ENCODE assay signal across 8 cellular contexts in genomic region chr10:95440756-95441546, GRCh38.
DNase-seq lines count a peak whose midpoint lies in the region; ATAC-seq and TF ChIP-seq lines count a peak whose summit lies in the region.
"Had no signal": no experiment of that assay in that cellular context is flagged by ENCODE, and none has a peak within 500 bp of the region (broad histone marks: within the 10 kb centered on the region; RNA-seq: fewer than 3 reads in every experiment).

No MANE protein-coding gene starts in this region.

- no peak for TF ChIP-seq POLR2A in suprapubic skin (IDR thresholded peaks at IDR 0.05)

- no peak for TF ChIP-seq EP300 in suprapubic skin (IDR thresholded peaks at IDR 0.05)

- no peak overlapping the region for H3K4me3 Mint-ChIP-seq in naive thymus-derived CD4-positive, alpha-beta T cell

- H3K4me1 Mint-ChIP-seq in naive thymus-derived CD4-positive, alpha-beta T cell: peaks cover 0 to 7% (median 0%) of the 10 kb centered on the region in 7 donors

- H3K36me3 ChIP-seq in naive thymus-derived CD4-positive, alpha-beta T cell (ENCODE audit: control insufficient read depth in 2 of 3, insufficient read depth in 3 of 3, low read length in 3 of 3): no peaks in the 10 kb centered on the region
- peaks cover 7% of the 10 kb centered on the region for H3K36me3 ChIP-seq in suprapubic skin

- TF ChIP-seq CTCF in suprapubic skin (IDR thresholded peaks at IDR 0.05): no peak

- no peaks in the 10 kb centered on the region for H3K9me3 Mint-ChIP-seq in naive thymus-derived CD4-positive, alpha-beta T cell

- POLR2A ChIA-PET in naive thymus-derived CD4-positive, alpha-beta T cell (lab: Charles Lee): no interaction called here

- no peaks in the 10 kb centered on the region for H3K4me1 ChIP-seq in naive thymus-derived CD4-positive, alpha-beta T cell (ENCODE audit: control insufficient read depth in 2 of 2, insufficient read depth in 2 of 2, low read length in 2 of 2)
- peaks cover 11% of the 10 kb centered on the region for H3K4me1 ChIP-seq in suprapubic skin

- H3K4me3 ChIP-seq in naive thymus-derived CD4-positive, alpha-beta T cell (ENCODE audit: low read length): no peak overlapping the region
- H3K4me3 ChIP-seq in suprapubic skin: no peak overlapping the region

- ATAC-seq in GM19035 (IDR thresholded peaks at IDR 0.05; ENCODE audit: unreplicated experiment) (peak; percentile 90), HG02588 (IDR thresholded peaks at IDR 0.05; ENCODE audit: unreplicated experiment) (peak; percentile 77)
- peak; percentile 41 for ATAC-seq in naive thymus-derived CD4-positive, alpha-beta T cell
- ATAC-seq: Panc1 had no signal

- H3K27ac ChIP-seq in naive thymus-derived CD4-positive, alpha-beta T cell (ENCODE audit: low read depth, low read length): no peak overlapping the region
- no peak overlapping the region for H3K27ac ChIP-seq in suprapubic skin

- peak; percentile 12 for DNase-seq in NCI-H1694 treated with DMSO at 0.1 percent for 48 hours (lab: John Stamatoyannopoulos, UW)
- DNase-seq in naive thymus-derived CD4-positive, alpha-beta T cell: no peak
- DNase-seq in MV-4-11 (lab: John Stamatoyannopoulos, UW): no peak
- no peak for DNase-seq in effector CD8-positive, alpha-beta T cell (lab: John Stamatoyannopoulos, UW)
- no peak for DNase-seq in suprapubic skin (ENCODE audit: low spot score in 2 of 2)

- no peaks in the 10 kb centered on the region for H3K36me3 Mint-ChIP-seq in naive thymus-derived CD4-positive, alpha-beta T cell

- H3K27me3 Mint-ChIP-seq in naive thymus-derived CD4-positive, alpha-beta T cell: peaks cover 0 to 40% (median 5%) of the 10 kb centered on the region in 5 donors

- no peaks in the 10 kb centered on the region for H3K9me3 ChIP-seq in naive thymus-derived CD4-positive, alpha-beta T cell (ENCODE audit: control insufficient read depth in 2 of 3, low read length in 3 of 3)
- no peaks in the 10 kb centered on the region for H3K9me3 ChIP-seq in suprapubic skin

- no peak overlapping the region for H3K27ac Mint-ChIP-seq in naive thymus-derived CD4-positive, alpha-beta T cell

- intact Hi-C loops in naive thymus-derived CD4-positive, alpha-beta T cell (cut with micrococcal nuclease): no loop called here

- CTCF ChIA-PET in naive thymus-derived CD4-positive, alpha-beta T cell (lab: Charles Lee): no interaction called here

- WGBS in suprapubic skin: 75% methylated on average over 7 of the region's 7 CpGs

- H3K27me3 ChIP-seq in naive thymus-derived CD4-positive, alpha-beta T cell (ENCODE audit: control insufficient read depth in 2 of 2, insufficient read depth in 2 of 2, low read length in 2 of 2): no peaks in the 10 kb centered on the region
- H3K27me3 ChIP-seq in suprapubic skin: no peaks in the 10 kb centered on the region
